Comparison of ENCODE assay signal across 8 cellular contexts in the genomic region with DNA sequence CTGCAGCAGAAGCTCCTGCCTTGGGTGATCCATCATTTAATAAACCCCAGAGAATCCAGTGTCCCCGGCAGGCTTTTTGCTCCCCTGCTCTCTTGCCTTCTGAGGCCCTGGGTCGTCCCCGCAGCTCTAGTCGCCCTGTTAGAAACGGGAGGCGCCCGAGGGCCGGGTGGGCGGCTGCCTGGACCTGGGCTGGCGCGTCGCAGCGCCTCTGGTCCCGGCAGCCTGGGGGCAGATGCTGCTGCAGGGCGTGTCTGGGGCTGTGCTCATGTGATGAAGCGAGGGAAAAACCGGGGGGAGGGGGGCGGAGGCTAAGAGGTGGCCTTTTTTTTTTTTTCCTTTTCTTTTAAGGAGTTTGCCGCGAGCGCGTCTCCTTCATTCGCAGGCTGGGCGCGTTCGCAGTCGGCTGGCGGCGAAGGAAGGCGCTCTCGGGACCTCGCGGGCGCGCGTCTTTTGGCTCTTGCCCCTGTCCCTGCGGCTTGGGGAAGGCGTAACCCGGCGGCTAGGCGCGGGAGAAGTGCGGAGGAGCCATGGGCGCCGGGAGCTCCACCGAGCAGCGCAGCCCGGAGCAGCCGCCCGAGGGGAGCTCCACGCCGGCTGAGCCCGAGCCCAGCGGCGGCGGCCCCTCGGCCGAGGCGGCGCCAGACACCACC. TPM values are rescaled to one million over a fixed set of nuclear protein-coding genes. Genes with fewer than 3 reads are reported as not detected.
A peak's percentile ranks its signal among the peaks of the same experiment; 100 is the strongest.
DNase-seq lines count a peak whose midpoint lies in the region; ATAC-seq lines count a peak whose summit lies in the region.

No MANE protein-coding gene starts in this region.

- H3K36me3 Mint-ChIP-seq in activated CD4-positive, alpha-beta memory T cell treated with anti-CD3 and anti-CD28 coated beads for 36 hours, result no peaks in the 10 kb centered on the region

- H3K27me3 Mint-ChIP-seq in activated CD4-positive, alpha-beta memory T cell treated with anti-CD3 and anti-CD28 coated beads for 36 hours, result peaks cover 59% of the 10 kb centered on the region
- peaks cover 86% of the 10 kb centered on the region for H3K27me3 Mint-ChIP-seq in stimulated activated naive CD8-positive, alpha-beta T cell treated with anti-CD3 and anti-CD28 coated beads, Interleukin-15, amount 100 ng/mL, for 72 hours

- intact Hi-C loops in activated CD4-positive, alpha-beta memory T cell treated with anti-CD3 and anti-CD28 coated beads for 36 hours (cut with micrococcal nuclease), result loop anchor here (2.0 to 10.0 kb wide), 2 partner anchors 49 to 85 kb away; no protein-coding TSS in a partner anchor

- ATAC-seq in esophagus mucosa, result peak; percentile 48
- peak; percentile 81 for ATAC-seq in stimulated activated naive CD8-positive, alpha-beta T cell treated with anti-CD3 and anti-CD28 coated beads, Interleukin-15, amount 100 ng/mL, for 72 hours

- peaks cover 13% of the 10 kb centered on the region for H3K4me1 Mint-ChIP-seq in activated CD4-positive, alpha-beta memory T cell treated with anti-CD3 and anti-CD28 coated beads for 36 hours (ENCODE audit: low read depth)
- H3K4me1 Mint-ChIP-seq in stimulated activated naive CD8-positive, alpha-beta T cell treated with anti-CD3 and anti-CD28 coated beads, Interleukin-15, amount 100 ng/mL, for 72 hours, result peaks cover 20% of the 10 kb centered on the region

- no peaks in the 10 kb centered on the region for H3K9me3 Mint-ChIP-seq in activated CD4-positive, alpha-beta memory T cell treated with anti-CD3 and anti-CD28 coated beads for 36 hours
- H3K9me3 Mint-ChIP-seq in stimulated activated naive CD8-positive, alpha-beta T cell treated with anti-CD3 and anti-CD28 coated beads, Interleukin-15, amount 100 ng/mL, for 72 hours, result no peaks in the 10 kb centered on the region

- DNase-seq in ELF-1 (ENCODE audit: low read depth, low spot score) (peak; percentile 97), LHCN-M2 (ENCODE audit: low read depth) (peak; percentile 76), SHP77 treated with DMSO at 0.1 percent for 48 hours (lab: John Stamatoyannopoulos, UW) (no peak)
- peak; percentile 71 for DNase-seq in activated CD4-positive, alpha-beta memory T cell treated with anti-CD3 and anti-CD28 coated beads for 36 hours
- DNase-seq in stimulated activated naive CD8-positive, alpha-beta T cell treated with anti-CD3 and anti-CD28 coated beads, Interleukin-15, amount 100 ng/mL, for 72 hours, result peak; percentile 27 to 38
- DNase-seq in effector CD8-positive, alpha-beta T cell (lab: John Stamatoyannopoulos, UW), result no peak

- H3K9me3 ChIP-seq in mononuclear cell (ENCODE audit: low read depth, low read length), result no peaks in the 10 kb centered on the region

- peaks cover 63% of the 10 kb centered on the region for H3K27me3 ChIP-seq in mononuclear cell (ENCODE audit: insufficient read depth, low read length)

- no peak overlapping the region for H3K27ac Mint-ChIP-seq in activated CD4-positive, alpha-beta memory T cell treated with anti-CD3 and anti-CD28 coated beads for 36 hours
- peak overlapping the region in 1 of 2 donors; percentile 75 for H3K27ac Mint-ChIP-seq in stimulated activated naive CD8-positive, alpha-beta T cell treated with anti-CD3 and anti-CD28 coated beads, Interleukin-15, amount 100 ng/mL, for 72 hours

- CTCF ChIA-PET in activated CD4-positive, alpha-beta memory T cell treated with anti-CD3 and anti-CD28 coated beads for 36 hours (lab: Charles Lee), result interaction anchor here (1.4 kb wide), 1 partner anchor 84 kb away, joined by 7 read pairs; no protein-coding TSS in a partner anchor

- POLR2A ChIA-PET in activated CD4-positive, alpha-beta memory T cell treated with anti-CD3 and anti-CD28 coated beads for 36 hours (lab: Charles Lee), result interaction anchor here (2.0 kb wide), 1 partner anchor 50 kb away, joined by 5 read pairs; no protein-coding TSS in a partner anchor

- peaks cover 8% of the 10 kb centered on the region for H3K4me1 ChIP-seq in mononuclear cell (ENCODE audit: insufficient read depth, low read length)

- peak overlapping the region; percentile 80 for H3K4me3 Mint-ChIP-seq in activated CD4-positive, alpha-beta memory T cell treated with anti-CD3 and anti-CD28 coated beads for 36 hours
- peak overlapping the region; percentile 86 to 94 for H3K4me3 Mint-ChIP-seq in stimulated activated naive CD8-positive, alpha-beta T cell treated with anti-CD3 and anti-CD28 coated beads, Interleukin-15, amount 100 ng/mL, for 72 hours

- H3K4me3 ChIP-seq in mononuclear cell (ENCODE audit: low read length), result peak overlapping the region; percentile 19

RNA-seq across cellular contexts. Expression of a gene that starts 0.4 kb away (rescaled TPM):
- total RNA-seq in LHCN-M2 (2014; rRNA removed), result 37.9 and 46.3 TPM in 2 replicates
- polyA plus RNA-seq in LHCN-M2 (2012), result 13.8 TPM
- total RNA-seq in activated CD4-positive, alpha-beta memory T cell treated with anti-CD3 and anti-CD28 coated beads for 36 hours, result 1 to 10 TPM; 3.6 to 3.8 TPM
- 1.8 TPM for total RNA-seq in esophagus mucosa
- total RNA-seq in mononuclear cell, result 0.31 TPM

Comparison
In these comparisons a context has a peak if more than half of its experiments do, and no peak if none do; other contexts are left out.
1. DNase-seq: peak in ELF-1 (single experiment), LHCN-M2 (single experiment), activated CD4-positive, alpha-beta memory T cell treated with anti-CD3 and anti-CD28 coated beads for 36 hours (single experiment) and stimulated activated naive CD8-positive, alpha-beta T cell treated with anti-CD3 and anti-CD28 coated beads, Interleukin-15, amount 100 ng/mL, for 72 hours (2 of 2); none in SHP77 treated with DMSO at 0.1 percent for 48 hours (single experiment) and effector CD8-positive, alpha-beta T cell (single experiment).